4 cellular contexts compared by ENCODE assay signal in the genomic region with DNA sequence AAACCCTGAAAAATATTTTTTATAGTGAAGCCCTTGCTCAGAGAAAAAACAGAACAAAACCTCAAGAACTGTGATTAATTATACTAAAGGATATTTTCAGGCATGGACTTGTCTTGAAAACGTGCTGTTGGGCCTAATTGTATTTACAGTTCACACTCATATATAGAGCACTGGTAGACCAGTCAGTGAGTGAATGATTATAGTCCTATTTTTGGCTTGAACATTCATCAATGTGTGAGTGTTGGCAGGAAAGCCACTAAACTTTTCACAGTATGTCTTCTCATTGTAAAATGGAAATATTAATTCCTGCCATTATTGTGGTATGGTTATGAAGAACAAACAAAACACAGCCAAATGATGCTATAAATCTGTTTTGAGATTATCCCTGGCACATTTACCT.
"Had no signal": no experiment of that assay in that cellular context is flagged by ENCODE, and none has a peak within 500 bp of the region (broad histone marks: within the 10 kb centered on the region; RNA-seq: fewer than 3 reads in every experiment).

No MANE protein-coding gene starts in this region.

- DNase-seq: H9, HCEC 1CT, IMR-90 had no signal

- ATAC-seq: GM23338 had no signal

- H3K4me3 ChIP-seq: GM23338 had no signal
